14 cellular contexts compared by ENCODE assay signal in genomic region chr1:111422546-111423391, GRCh38.
A peak's percentile ranks its signal among the peaks of the same experiment; 100 is the strongest.
DNase-seq lines count a peak whose midpoint lies in the region; ATAC-seq lines count a peak whose summit lies in the region.
"Had no signal": no experiment of that assay in that cellular context is flagged by ENCODE, and none has a peak within 500 bp of the region (broad histone marks: within the 10 kb centered on the region; RNA-seq: fewer than 3 reads in every experiment).

No MANE protein-coding gene starts in this region.

- in situ Hi-C loops in ACHN (cut with HindIII; ENCODE audit: low pct_ligation_motif_present, low pct_unique_long_range_greater_than_20kb, low sequenced_read_pairs) = no loop called here

- ATAC-seq in HG03460 (IDR thresholded peaks at IDR 0.05; ENCODE audit: unreplicated experiment) = no peak
- ATAC-seq in HG02840 (IDR thresholded peaks at IDR 0.05; ENCODE audit: low FRiP score, unreplicated experiment) = no peak
- ATAC-seq: HCT116 had no signal

- DNase-seq in ACHN (peak; percentile 49), HuH-7 (ENCODE audit: low spot score) (peak; percentile 17), SHP77 (lab: John Stamatoyannopoulos, UW) (peak; percentile 4 to 58), left kidney (ENCODE audit: low read depth, low spot score) (peak; percentile 14), RPMI8226 (no peak)
- no peak for DNase-seq in activated CD4-positive, CD25-positive, alpha-beta regulatory T cell (lab: John Stamatoyannopoulos, UW)
- DNase-seq: activated T-cell treated with anti-CD3 and anti-CD28 coated beads for 4 hours; esophagus squamous epithelium; NCI-H1092 treated with DMSO at 0.1 percent for 48 hours; stimulated activated naive CD4-positive, alpha-beta T cell treated with Interleukin-2 at 50 U/mL for 16 hours; WERI-Rb-1 had no signal

Comparison
In these comparisons a context has a peak if more than half of its experiments do, and no peak if none do; other contexts are left out.
1. DNase-seq: peak in ACHN (single experiment), HuH-7 (single experiment), SHP77 (2 of 2) and left kidney (single experiment); none in activated CD4-positive, CD25-positive, alpha-beta regulatory T cell (0 of 4) and RPMI8226 (single experiment).